In genomic region chr16:81842564-81843242, GRCh38 we compare ENCODE assay signal across 16 cellular contexts.
A peak's percentile ranks its signal among the peaks of the same experiment; 100 is the strongest.
DNase-seq lines count a peak whose midpoint lies in the region; ATAC-seq and TF ChIP-seq lines count a peak whose summit lies in the region.
"Had no signal": no experiment of that assay in that cellular context is flagged by ENCODE, and none has a peak within 500 bp of the region (broad histone marks: within the 10 kb centered on the region; RNA-seq: fewer than 3 reads in every experiment).

No MANE protein-coding gene starts in this region.

- peaks cover 32% of the 10 kb centered on the region for H4K20me1 ChIP-seq in Karpas-422 (ENCODE audit: insufficient read depth, low read depth, low read length)

- H3K4me1 Mint-ChIP-seq in activated naive CD8-positive, alpha-beta T cell treated with anti-CD3 and anti-CD28 coated beads, Interleukin-2, amount 10 ng/mL, durations not matched to agents 7 days and 5 days: peaks cover 11% of the 10 kb centered on the region
- H3K4me1 Mint-ChIP-seq in activated naive CD8-positive, alpha-beta T cell treated with anti-CD3 and anti-CD28 coated beads, Interleukin-2, amount 50 U/mL, for 24 hours: peaks cover 28% of the 10 kb centered on the region
- peaks cover 15% of the 10 kb centered on the region for H3K4me1 Mint-ChIP-seq in chondrocyte (ENCODE audit: low read depth)

- H3K4me3 Mint-ChIP-seq in activated naive CD8-positive, alpha-beta T cell treated with anti-CD3 and anti-CD28 coated beads, Interleukin-2, amount 10 ng/mL, durations not matched to agents 7 days and 5 days: peak overlapping the region; percentile 35
- no peak overlapping the region for H3K4me3 Mint-ChIP-seq in activated naive CD8-positive, alpha-beta T cell treated with anti-CD3 and anti-CD28 coated beads, Interleukin-2, amount 50 U/mL, for 24 hours
- H3K4me3 Mint-ChIP-seq in chondrocyte (ENCODE audit: unreplicated experiment): no peak overlapping the region
- H3K4me3 Mint-ChIP-seq: neural progenitor cell; T-helper 1 cell treated with Interleukin-12 subunit alpha and Interleukin-12 subunit beta and Interleukin-4 antibody, amounts not matched to agents 30 μg/mL and 1 μg/mL, for 36 hours had no signal

- H3K4me1 ChIP-seq in Karpas-422 (ENCODE audit: low read length): peaks cover 98% of the 10 kb centered on the region
- H3K4me1 ChIP-seq in tibial artery: no peaks in the 10 kb centered on the region

- H3K36me3 Mint-ChIP-seq in activated naive CD8-positive, alpha-beta T cell treated with anti-CD3 and anti-CD28 coated beads, Interleukin-2, amount 10 ng/mL, durations not matched to agents 7 days and 5 days: no peaks in the 10 kb centered on the region
- no peaks in the 10 kb centered on the region for H3K36me3 Mint-ChIP-seq in activated naive CD8-positive, alpha-beta T cell treated with anti-CD3 and anti-CD28 coated beads, Interleukin-2, amount 50 U/mL, for 24 hours (ENCODE audit: low read depth)
- no peaks in the 10 kb centered on the region for H3K36me3 Mint-ChIP-seq in chondrocyte (ENCODE audit: low read depth)
- H3K36me3 Mint-ChIP-seq: neural progenitor cell had no signal

- H3K9me3 Mint-ChIP-seq in activated naive CD8-positive, alpha-beta T cell treated with anti-CD3 and anti-CD28 coated beads, Interleukin-2, amount 10 ng/mL, durations not matched to agents 7 days and 5 days: no peaks in the 10 kb centered on the region
- H3K9me3 Mint-ChIP-seq in activated naive CD8-positive, alpha-beta T cell treated with anti-CD3 and anti-CD28 coated beads, Interleukin-2, amount 50 U/mL, for 24 hours: no peaks in the 10 kb centered on the region
- peaks cover 9% of the 10 kb centered on the region for H3K9me3 Mint-ChIP-seq in chondrocyte (ENCODE audit: low read depth)
- H3K9me3 Mint-ChIP-seq: neural progenitor cell; T-helper 1 cell treated with Interleukin-12 subunit alpha and Interleukin-12 subunit beta and Interleukin-4 antibody, amounts not matched to agents 30 μg/mL and 1 μg/mL, for 36 hours had no signal

- H3K27ac ChIP-seq in Karpas-422 (ENCODE audit: low read length) (peak overlapping the region; percentile 98), tibial artery (no peak overlapping the region)
- H3K27ac ChIP-seq: GM23248, neural progenitor cell had no signal

- peaks cover 12% of the 10 kb centered on the region for H3K27me3 Mint-ChIP-seq in activated naive CD8-positive, alpha-beta T cell treated with anti-CD3 and anti-CD28 coated beads, Interleukin-2, amount 10 ng/mL, durations not matched to agents 7 days and 5 days
- no peaks in the 10 kb centered on the region for H3K27me3 Mint-ChIP-seq in activated naive CD8-positive, alpha-beta T cell treated with anti-CD3 and anti-CD28 coated beads, Interleukin-2, amount 50 U/mL, for 24 hours
- peaks cover 3% of the 10 kb centered on the region for H3K27me3 Mint-ChIP-seq in chondrocyte (ENCODE audit: low read depth)

- H3K36me3 ChIP-seq in Karpas-422 (ENCODE audit: insufficient read depth, low read length) (peaks cover 51% of the 10 kb centered on the region), tibial artery (no peaks in the 10 kb centered on the region)
- H3K36me3 ChIP-seq: neural progenitor cell had no signal

- peak overlapping the region; percentile 1 for H3K27ac Mint-ChIP-seq in activated naive CD8-positive, alpha-beta T cell treated with anti-CD3 and anti-CD28 coated beads, Interleukin-2, amount 10 ng/mL, durations not matched to agents 7 days and 5 days
- H3K27ac Mint-ChIP-seq in activated naive CD8-positive, alpha-beta T cell treated with anti-CD3 and anti-CD28 coated beads, Interleukin-2, amount 50 U/mL, for 24 hours: no peak overlapping the region
- H3K27ac Mint-ChIP-seq in chondrocyte (ENCODE audit: unreplicated experiment): peak overlapping the region; percentile 54
- H3K27ac Mint-ChIP-seq: neural progenitor cell had no signal

- TF ChIP-seq CTCF in chondrocyte (IDR thresholded peaks at IDR 0.05) (no peak), tibial artery (IDR thresholded peaks at IDR 0.05) (no peak)

- peak overlapping the region; percentile 6; the same call in 1 of the 2 replicates for H3K4me3 ChIP-seq in Karpas-422 (ENCODE audit: low read length)
- no peak overlapping the region for H3K4me3 ChIP-seq in tibial artery
- H3K4me3 ChIP-seq: GM23248, neural progenitor cell had no signal

- H3K79me2 ChIP-seq in Karpas-422 (ENCODE audit: low read length): peaks cover 95% of the 10 kb centered on the region

- intact Hi-C loops in tibial artery (cut with DNase I; ENCODE audit: low total_unique reads): no loop called here

- no peak for ATAC-seq in activated naive CD8-positive, alpha-beta T cell treated with anti-CD3 and anti-CD28 coated beads, Interleukin-2, amount 10 ng/mL, durations not matched to agents 7 days and 5 days (ENCODE audit: low read depth)
- no peak for ATAC-seq in activated naive CD8-positive, alpha-beta T cell treated with anti-CD3 and anti-CD28 coated beads, Interleukin-2, amount 50 U/mL, for 24 hours
- ATAC-seq in HG03175 (IDR thresholded peaks at IDR 0.05; ENCODE audit: unreplicated experiment) (no peak), GM21786 (IDR thresholded peaks at IDR 0.05; ENCODE audit: unreplicated experiment) (no peak)
- ATAC-seq: left ventricle myocardium superior had no signal

- POLR2A ChIA-PET in activated naive CD8-positive, alpha-beta T cell treated with anti-CD3 and anti-CD28 coated beads, Interleukin-2, amount 10 ng/mL, durations not matched to agents 7 days and 5 days (lab: Charles Lee): interaction anchor here (1.0 kb wide), 1 partner anchor 34 kb away, joined by 3 read pairs; no protein-coding TSS in a partner anchor

- H3K27me3 ChIP-seq in Karpas-422 (ENCODE audit: low read length): no peaks in the 10 kb centered on the region
- H3K27me3 ChIP-seq in tibial artery: peaks cover 0 to 7% of the 10 kb centered on the region in 2 donors
- H3K27me3 ChIP-seq: neural progenitor cell had no signal

- no peaks in the 10 kb centered on the region for H3K9me2 ChIP-seq in Karpas-422 (replicated peaks; ENCODE audit: insufficient read depth, low read length)

- peak overlapping the region; percentile 5 for H3K4me2 ChIP-seq in Karpas-422 (ENCODE audit: low read depth, low read length, poor library complexity, severe bottlenecking)
- H3K4me2 ChIP-seq: neural progenitor cell had no signal

- no peak overlapping the region for H2AFZ ChIP-seq in Karpas-422 (ENCODE audit: low read length)
- H2AFZ ChIP-seq: GM23248, neural progenitor cell had no signal

- peak overlapping the region; percentile 20; the same call in 1 of the 2 replicates for H3K9ac ChIP-seq in Karpas-422 (ENCODE audit: low read length)
- H3K9ac ChIP-seq: GM23248, neural progenitor cell had no signal

- DNase-seq in activated naive CD8-positive, alpha-beta T cell treated with anti-CD3 and anti-CD28 coated beads, Interleukin-2, amount 10 ng/mL, durations not matched to agents 7 days and 5 days: no peak
- no peak for DNase-seq in activated naive CD8-positive, alpha-beta T cell treated with anti-CD3 and anti-CD28 coated beads, Interleukin-2, amount 50 U/mL, for 24 hours
- DNase-seq in Karpas-422 (no peak), chondrocyte (ENCODE audit: low spot score) (no peak), tibial artery (no peak)
- no peak for DNase-seq in stimulated activated naive CD4-positive, alpha-beta T cell treated with Interleukin-2 at 50 U/mL for 16 hours (lab: John Stamatoyannopoulos, UW)
- DNase-seq: Calu3, IMR-90, left ventricle myocardium superior, NCI-H1694, NCI-H524 had no signal

- H3K9me3 ChIP-seq in Karpas-422 (ENCODE audit: low read length) (no peaks in the 10 kb centered on the region), tibial artery (no peaks in the 10 kb centered on the region)
